In the genomic region with DNA sequence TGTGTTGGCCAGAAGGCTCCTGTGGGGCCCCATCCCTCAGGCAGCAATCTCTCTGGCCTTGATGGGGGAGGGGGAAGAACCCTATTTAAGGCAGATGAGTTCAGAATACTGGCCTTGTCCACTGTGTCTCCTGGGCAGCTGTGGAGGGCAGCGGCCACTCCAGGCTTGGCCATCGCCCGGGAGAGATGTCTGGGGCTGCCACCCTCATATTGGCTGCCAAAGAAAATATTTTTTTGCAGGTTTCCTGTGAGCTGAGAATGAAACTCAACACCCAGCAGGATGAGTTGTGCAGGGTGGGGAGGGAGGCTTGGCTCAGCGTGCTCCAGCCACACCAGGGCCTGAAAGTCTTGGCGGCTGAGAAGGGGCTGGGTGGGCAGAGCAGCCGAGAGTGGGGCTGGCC, we compare ENCODE assay signal across 22 cellular contexts. TPM values are rescaled to one million over a fixed set of nuclear protein-coding genes. Genes with fewer than 3 reads are reported as not detected.
A peak's percentile ranks its signal among the peaks of the same experiment; 100 is the strongest.
DNase-seq lines count a peak whose midpoint lies in the region; ATAC-seq and TF ChIP-seq lines count a peak whose summit lies in the region.
"Had no signal": no experiment of that assay in that cellular context is flagged by ENCODE, and none has a peak within 500 bp of the region (broad histone marks: within the 10 kb centered on the region; RNA-seq: fewer than 3 reads in every experiment).

No MANE protein-coding gene starts in this region.

- ATAC-seq in IMR-90 (ENCODE audit: low read depth): no peak
- ATAC-seq: T-cell had no signal

- H3K9me3 ChIP-seq in IMR-90 (ENCODE audit: control insufficient read depth, insufficient read depth, low read length): no peaks in the 10 kb centered on the region

- in situ Hi-C loops in IMR-90 (cut with MboI; ENCODE audit: low sequenced_read_pairs): no loop called here

- no peak overlapping the region for H3K4me3 ChIP-seq in ACC112 (ENCODE audit: low read depth, low read length)
- no peak overlapping the region for H3K4me3 ChIP-seq in IMR-90 (ENCODE audit: insufficient read depth, low read depth, low read length)

- no peaks in the 10 kb centered on the region for H3K79me2 ChIP-seq in ACC112 (ENCODE audit: control insufficient read depth, insufficient read depth, low read length, unreplicated experiment)

- peak overlapping the region; percentile 54; the same call in 1 of the 2 replicates for H3K27ac ChIP-seq in ACC112 (ENCODE audit: low read depth, low read length)
- H3K27ac ChIP-seq in IMR-90 (ENCODE audit: insufficient read depth, low read length): no peak overlapping the region
- H3K27ac ChIP-seq: HL-60 had no signal

- peaks cover 0 to 9% of the 10 kb centered on the region in 2 experiments; a peak in 2 of 4 replicates for H3K79me1 ChIP-seq in IMR-90 (ENCODE audit: low read depth in 1 of 2, low read length in 2 of 2)

- H4K20me1 ChIP-seq in IMR-90 (ENCODE audit: insufficient read depth, low read length): peaks cover 9% of the 10 kb centered on the region; the same call in 1 of the 2 replicates

- H3K14ac ChIP-seq in IMR-90 (replicated peaks; ENCODE audit: low read depth, low read length): no peak overlapping the region

- intact Hi-C loops in IMR-90 (cut with micrococcal nuclease): no loop called here

- H3K9ac ChIP-seq in IMR-90 (ENCODE audit: low read depth, low read length): no peak overlapping the region

- H3K4ac ChIP-seq in IMR-90 (ENCODE audit: low read depth, low read length): peak overlapping the region; percentile 11

- CTCF ChIA-PET in IMR-90 (lab: Yijun Ruan, JAX): no interaction called here

- BruUV-seq in IMR-90 (replicated peaks; lab: Mats Ljungman, UMichigan): no TSS peak

- no peak overlapping the region for H3K18ac ChIP-seq in IMR-90 (ENCODE audit: low read depth, low read length)

- H2BK15ac ChIP-seq in IMR-90 (ENCODE audit: low read depth, low read length): peak overlapping the region; percentile 60; the same call in 1 of the 3 replicates

- H2AFZ ChIP-seq in ACC112 (ENCODE audit: low read length, unreplicated experiment) (peak overlapping the region; percentile 55), IMR-90 (replicated peaks; ENCODE audit: low read length, poor library complexity) (peak overlapping the region; percentile 37)

- peak overlapping the region; percentile 27 for H4K91ac ChIP-seq in IMR-90 (ENCODE audit: insufficient read depth, low read depth, low read length)

- POLR2A ChIA-PET in IMR-90 (lab: Charles Lee; ENCODE audit: unreplicated experiment): no interaction called here

- H3K27me3 Mint-ChIP-seq in activated T-cell treated with anti-CD3 and anti-CD28 coated beads, Interleukin-2, amount 50 U/mL, for 24 hours: peaks cover 7% of the 10 kb centered on the region
- H3K27me3 Mint-ChIP-seq: activated CD4-positive, alpha-beta T cell treated with anti-CD3 and anti-CD28 coated beads, Interleukin-2, amount 10 ng/mL, durations not matched to agents 7 days and 5 days had no signal

- TF ChIP-seq POLR2A in IMR-90 (IDR thresholded peaks at IDR 0.05; ENCODE audit: low read depth, low read length): no peak

- WGBS in IMR-90 (ENCODE audit: extremely low coverage in 2 of 2, insufficient read length in 1 of 2), 2 experiments: 69% methylated on average over 3 of the region's 6 CpGs; no CpG with 5 or more reads in 1 of the 2 experiments

- H4K8ac ChIP-seq in IMR-90 (ENCODE audit: low read depth in 2 of 2, low read length in 2 of 2): peak overlapping the region in 1 of 2 experiments; percentile 20; a peak in 1 of 4 replicates

- no peak overlapping the region for H2BK20ac ChIP-seq in IMR-90 (ENCODE audit: low read depth, low read length)

- H3K4me2 ChIP-seq in IMR-90 (ENCODE audit: low read depth, low read length): no peak overlapping the region

- peak overlapping the region; percentile 24; the same call in 1 of the 2 replicates for H2BK120ac ChIP-seq in IMR-90 (ENCODE audit: low read depth, low read length)

- H4K5ac ChIP-seq in IMR-90 (ENCODE audit: low read depth, low read length): no peak overlapping the region

- no peaks in the 10 kb centered on the region for H3K9me3 Mint-ChIP-seq in activated T-cell treated with anti-CD3 and anti-CD28 coated beads, Interleukin-2, amount 50 U/mL, for 24 hours
- H3K9me3 Mint-ChIP-seq: activated CD4-positive, alpha-beta T cell treated with anti-CD3 and anti-CD28 coated beads, Interleukin-2, amount 10 ng/mL, durations not matched to agents 7 days and 5 days; HFFc6; nephron; T-cell had no signal

- H3K4me1 Mint-ChIP-seq in activated T-cell treated with anti-CD3 and anti-CD28 coated beads, Interleukin-2, amount 50 U/mL, for 24 hours (ENCODE audit: low read depth): no peaks in the 10 kb centered on the region
- H3K4me1 Mint-ChIP-seq: activated CD4-positive, alpha-beta T cell treated with anti-CD3 and anti-CD28 coated beads, Interleukin-2, amount 10 ng/mL, durations not matched to agents 7 days and 5 days; CD4-positive, CD25-positive, alpha-beta regulatory T cell; T-cell had no signal

- no peak overlapping the region for H3K4me3 Mint-ChIP-seq in activated T-cell treated with anti-CD3 and anti-CD28 coated beads, Interleukin-2, amount 50 U/mL, for 24 hours
- H3K4me3 Mint-ChIP-seq: activated CD4-positive, alpha-beta T cell treated with anti-CD3 and anti-CD28 coated beads, Interleukin-2, amount 10 ng/mL, durations not matched to agents 7 days and 5 days; CD4-positive, CD25-positive, alpha-beta regulatory T cell; HFFc6; T-cell had no signal

- peaks cover 12% of the 10 kb centered on the region for H3K9me1 ChIP-seq in IMR-90 (ENCODE audit: insufficient read depth, low read length)

- peak overlapping the region; percentile 74 for H2AK5ac ChIP-seq in IMR-90 (ENCODE audit: low read depth, low read length)

- H3K56ac ChIP-seq in IMR-90 (ENCODE audit: extremely low read depth, insufficient read depth, low read length): no peak overlapping the region

- H3K36me3 ChIP-seq in ACC112 (ENCODE audit: insufficient read depth, low read length) (no peaks in the 10 kb centered on the region), IMR-90 (ENCODE audit: control insufficient read depth, insufficient read depth, low read length) (no peaks in the 10 kb centered on the region)

- H2BK5ac ChIP-seq in IMR-90 (ENCODE audit: low read depth, low read length, poor library complexity, severe bottlenecking): no peak overlapping the region

- no peaks in the 10 kb centered on the region for H3K27me3 ChIP-seq in ACC112 (ENCODE audit: insufficient read depth, low read length)
- H3K27me3 ChIP-seq in IMR-90 (ENCODE audit: control insufficient read depth, insufficient read depth, low read length): no peaks in the 10 kb centered on the region; the same call in 1 of the 2 replicates

- TF ChIP-seq RAD21 in IMR-90 (IDR thresholded peaks at IDR 0.05; ENCODE audit: low read length): no peak

- no peak overlapping the region for H3K23ac ChIP-seq in IMR-90 (ENCODE audit: low read depth, low read length)

- no peak overlapping the region for H3K27ac Mint-ChIP-seq in activated T-cell treated with anti-CD3 and anti-CD28 coated beads, Interleukin-2, amount 50 U/mL, for 24 hours
- H3K27ac Mint-ChIP-seq: activated CD4-positive, alpha-beta T cell treated with anti-CD3 and anti-CD28 coated beads, Interleukin-2, amount 10 ng/mL, durations not matched to agents 7 days and 5 days; CD4-positive, CD25-positive, alpha-beta regulatory T cell; HFFc6; T-cell had no signal

- peak overlapping the region; percentile 74 for H2AK9ac ChIP-seq in IMR-90 (replicated peaks; ENCODE audit: low read depth, low read length, poor library complexity)

- dilution Hi-C loops in IMR-90 (cut with HindIII; ENCODE audit: low sequenced_read_pairs, unreplicated experiment): no loop called here

- no peaks in the 10 kb centered on the region for H3K36me3 Mint-ChIP-seq in activated T-cell treated with anti-CD3 and anti-CD28 coated beads, Interleukin-2, amount 50 U/mL, for 24 hours (ENCODE audit: low read depth)
- H3K36me3 Mint-ChIP-seq: CD4-positive, CD25-positive, alpha-beta regulatory T cell; T-cell had no signal

- peaks cover 36% of the 10 kb centered on the region for H3K4me1 ChIP-seq in ACC112 (ENCODE audit: control insufficient read depth, insufficient read depth, low read length, unreplicated experiment)
- peaks cover 23% of the 10 kb centered on the region for H3K4me1 ChIP-seq in IMR-90 (ENCODE audit: control insufficient read depth, insufficient read depth, low read length)

- no peak for TF ChIP-seq CTCF in IMR-90 (conservative IDR thresholded peaks at IDR 0.05; ENCODE audit: low read depth, low read length)

- DNase-seq in IMR-90 (peak; percentile 52), astrocyte of the hippocampus (ENCODE audit: low read depth, low spot score) (peak; percentile 60), left kidney (ENCODE audit: low read depth, low spot score) (peak; percentile 52), cortex of kidney (lab: John Stamatoyannopoulos, UW) (no peak), activated gamma-delta T cell treated with Interleukin-2 at 50 U/mL for 16 hours (no peak), DMS 273 treated with DMSO at 0.1 percent for 48 hours (lab: John Stamatoyannopoulos, UW) (no peak)
- DNase-seq in activated T-cell treated with anti-CD3 and anti-CD28 coated beads, Interleukin-2, amount 50 U/mL, for 24 hours: no peak
- DNase-seq: activated CD4-positive, alpha-beta T cell treated with anti-CD3 and anti-CD28 coated beads, Interleukin-2, amount 10 ng/mL, durations not matched to agents 7 days and 5 days; activated naive CD4-positive, alpha-beta T cell; CD4-positive, CD25-positive, alpha-beta regulatory T cell; HFFc6; hypothalamus; mesendoderm; NCI-H1930; NCI-H446; stimulated activated CD4-positive, alpha-beta T cell treated with anti-CD3 and anti-CD28 coated beads, Interleukin-12 subunit alpha, Interleukin-12 subunit beta, amount 100 ng/mL, for 4 hours; stimulated activated CD8-positive, alpha-beta memory T cell treated with anti-CD3 and anti-CD28 coated beads, Interleukin-4, amount 100 ng/mL, for 48 hours; substantia nigra; T-cell had no signal

RNA-seq across cellular contexts. Expression of gene TIMP2, which starts 14.4 kb away (rescaled TPM):
- 43.9 and 48.6 TPM in 2 replicates for total RNA-seq in IMR-90 (2012; rRNA removed)
- polyA plus RNA-seq in IMR-90 (2012; rRNA removed): 352 and 416 TPM in 2 replicates
- polyA plus RNA-seq in IMR-90 (2012; cell fraction: cytosol; rRNA removed): 411 and 495 TPM in 2 replicates
- 193 and 240 TPM in 2 replicates for polyA plus RNA-seq in IMR-90 (2012; cell fraction: nucleus; rRNA removed; ENCODE audit: low replicate concordance)

RNA-seq across cellular contexts. Expression of gene CEP295NL, which starts 36.6 kb away (rescaled TPM):
- total RNA-seq in IMR-90 (2012; rRNA removed): 0.56 and 0.72 TPM in 2 replicates
- polyA plus RNA-seq in IMR-90 (2012; rRNA removed): 0.11 and 0.31 TPM in 2 replicates
- 0.09 and 0.15 TPM in 2 replicates for polyA plus RNA-seq in IMR-90 (2012; cell fraction: cytosol; rRNA removed)
- polyA plus RNA-seq in IMR-90 (2012; cell fraction: nucleus; rRNA removed; ENCODE audit: low replicate concordance): 1.1 and 1.2 TPM in 2 replicates

RNA-seq across cellular contexts. Expression of gene LGALS3BP, which starts 40.1 kb away (rescaled TPM):
- total RNA-seq in IMR-90 (2012; rRNA removed): 33.7 and 34.7 TPM in 2 replicates
- 249 and 273 TPM in 2 replicates for polyA plus RNA-seq in IMR-90 (2012; rRNA removed)
- polyA plus RNA-seq in IMR-90 (2012; cell fraction: cytosol; rRNA removed): 146 and 259 TPM in 2 replicates
- 165 and 308 TPM in 2 replicates for polyA plus RNA-seq in IMR-90 (2012; cell fraction: nucleus; rRNA removed; ENCODE audit: low replicate concordance)

Comparison
In these comparisons a context has a peak if more than half of its experiments do, and no peak if none do; other contexts are left out.
1. DNase-seq: peak in IMR-90 (single experiment), astrocyte of the hippocampus (single experiment) and left kidney (single experiment); none in cortex of kidney (single experiment), activated gamma-delta T cell treated with Interleukin-2 at 50 U/mL for 16 hours (single experiment), activated T-cell treated with anti-CD3 and anti-CD28 coated beads, Interleukin-2, amount 50 U/mL, for 24 hours (single experiment) and DMS 273 treated with DMSO at 0.1 percent for 48 hours (single experiment).